In the genomic region with DNA sequence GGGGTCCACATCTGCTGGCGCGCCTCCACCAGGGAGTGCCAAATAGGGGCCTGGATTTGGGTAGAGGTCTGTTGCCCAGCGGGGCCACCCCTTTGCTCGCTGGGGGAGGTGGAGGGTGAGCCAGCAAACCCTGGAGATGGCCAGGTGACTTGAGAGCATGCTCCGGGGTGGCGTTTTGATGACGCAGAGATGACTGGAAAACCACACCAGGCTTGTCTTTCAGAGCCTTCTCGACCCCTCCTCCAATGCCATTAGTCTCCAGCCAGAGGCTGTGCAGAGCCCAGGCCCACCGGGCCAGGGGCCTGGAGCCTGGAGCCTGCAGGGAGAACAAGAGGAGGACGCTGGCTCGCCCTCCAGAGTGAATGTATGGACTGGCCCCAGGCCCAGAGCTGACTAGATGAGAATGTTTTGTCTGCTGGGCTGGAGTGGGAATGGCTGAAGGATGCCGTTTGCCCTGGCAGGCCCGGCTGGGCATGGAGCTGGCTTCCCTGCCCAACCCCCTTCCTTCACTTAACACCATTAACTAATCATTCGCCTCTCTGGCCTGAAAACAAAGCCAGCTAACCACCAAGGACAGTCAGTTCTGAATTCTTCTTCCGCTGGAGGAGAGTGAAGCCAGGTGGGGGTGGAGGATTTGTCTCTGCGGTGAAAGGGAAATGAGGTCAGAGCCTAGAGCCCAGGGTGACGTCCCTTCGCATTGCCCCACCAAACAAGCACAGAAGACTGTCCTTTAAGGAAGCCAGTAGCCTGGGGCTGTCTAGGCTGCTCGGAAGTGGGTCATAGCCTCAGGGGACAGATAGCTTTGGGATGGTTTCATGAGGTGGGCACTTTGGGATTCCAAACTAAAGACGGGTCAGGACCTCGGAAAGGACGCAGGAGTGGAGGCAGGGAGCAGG, we compare ENCODE assay signal across 8 cellular contexts. TPM values are rescaled to one million over a fixed set of nuclear protein-coding genes. Genes with fewer than 3 reads are reported as not detected.
DNase-seq lines count a peak whose midpoint lies in the region; ATAC-seq and TF ChIP-seq lines count a peak whose summit lies in the region.

No MANE protein-coding gene starts in this region.

- no peaks in the 10 kb centered on the region for H3K9me3 ChIP-seq in SK-N-SH
- no peaks in the 10 kb centered on the region for H3K9me3 ChIP-seq in Peyer's patch

- no peak for ATAC-seq in SK-N-SH treated with all-trans-retinoic acid at 6 μM for 48 hours

- H3K4me3 ChIP-seq in SK-N-SH (ENCODE audit: low read depth in 2 of 2, low read length in 1 of 2) (no peak overlapping the region), Peyer's patch (no peak overlapping the region), epithelial cell of esophagus (ENCODE audit: low read length) (no peak overlapping the region)

- TF ChIP-seq CTCF in SK-N-SH (IDR thresholded peaks at IDR 0.05) (no peak), Peyer's patch (IDR thresholded peaks at IDR 0.05) (no peak), epithelial cell of esophagus (IDR thresholded peaks at IDR 0.05; ENCODE audit: insufficient read depth, low read depth, low read length, missing control alignments) (no peak), osteocyte (IDR thresholded peaks at IDR 0.05) (no peak)

- peak overlapping the region; percentile 62; the same call in 1 of the 2 replicates for H2AFZ ChIP-seq in SK-N-SH (ENCODE audit: low read depth)

- no peaks in the 10 kb centered on the region for H3K9me3 Mint-ChIP-seq in osteocyte (ENCODE audit: unreplicated experiment)

- H3K79me2 ChIP-seq in SK-N-SH (ENCODE audit: insufficient read depth): no peaks in the 10 kb centered on the region

- TF ChIP-seq EP300 in SK-N-SH (IDR thresholded peaks at IDR 0.05; ENCODE audit: borderline replicate concordance in 1 of 2, low read depth in 1 of 2, low read length in 1 of 2): no peak

- peak; percentile 47 for DNase-seq in SK-N-SH
- DNase-seq in Peyer's patch: peak; percentile 49 to 84 (median 51)
- peak; percentile 86 for DNase-seq in epithelial cell of esophagus (ENCODE audit: low read depth)
- no peak for DNase-seq in osteocyte (ENCODE audit: extremely low spot score, unreplicated experiment)
- DNase-seq in NCI-H187 treated with DMSO at 0.1 percent for 48 hours (lab: John Stamatoyannopoulos, UW): no peak
- no peak for DNase-seq in middle frontal gyrus (ENCODE audit: extremely low spot score, low spot score)
- DNase-seq in NCI-H510A (lab: John Stamatoyannopoulos, UW): no peak

- CTCF ChIA-PET in SK-N-SH (lab: Yijun Ruan, JAX): interaction anchor here (0.8 to 4.6 kb wide), 9 partner anchors 12 to 184 kb away, joined by 3 to 18 read pairs (median 4); a partner anchor contains a TSS

- H3K27ac Mint-ChIP-seq in osteocyte (ENCODE audit: unreplicated experiment): peak overlapping the region; percentile 83

- H3K4me1 ChIP-seq in SK-N-SH (ENCODE audit: control insufficient read depth in 1 of 2, insufficient read depth in 2 of 2, low read depth in 1 of 2, low read length in 1 of 2): peaks cover 12 to 31% of the 10 kb centered on the region in 2 experiments; a peak in 2 of 4 replicates
- H3K4me1 ChIP-seq in Peyer's patch: peaks cover 0 to 44% (median 23%) of the 10 kb centered on the region in 4 donors

- H3K36me3 ChIP-seq in SK-N-SH (replicated peaks in 1 of 2; ENCODE audit: control insufficient read depth in 1 of 2, insufficient read depth in 2 of 2, low read length in 1 of 2) (no peaks in the 10 kb centered on the region), Peyer's patch (no peaks in the 10 kb centered on the region)

- no peaks in the 10 kb centered on the region for H3K9me2 ChIP-seq in SK-N-SH

- H3K36me3 Mint-ChIP-seq in osteocyte (ENCODE audit: unreplicated experiment): peaks cover 5% of the 10 kb centered on the region

- H3K27me3 ChIP-seq in SK-N-SH (ENCODE audit: insufficient read depth) (no peaks in the 10 kb centered on the region), Peyer's patch (no peaks in the 10 kb centered on the region)

- peaks cover 7% of the 10 kb centered on the region for H3F3A ChIP-seq in SK-N-SH (replicated peaks; ENCODE audit: insufficient read depth)

- peak overlapping the region; percentile 4 for H3K4me3 Mint-ChIP-seq in osteocyte (ENCODE audit: unreplicated experiment)

- TF ChIP-seq RAD21 in SK-N-SH (IDR thresholded peaks at IDR 0.05; ENCODE audit: low read length): no peak

- H3K9ac ChIP-seq in SK-N-SH: no peak overlapping the region

- H4K20me1 ChIP-seq in SK-N-SH (ENCODE audit: insufficient read depth): no peaks in the 10 kb centered on the region

- POLR2A ChIA-PET in SK-N-SH (lab: Yijun Ruan, JAX): no interaction called here

- no peaks in the 10 kb centered on the region for H3K27me3 Mint-ChIP-seq in osteocyte (ENCODE audit: unreplicated experiment)

- peaks cover 48% of the 10 kb centered on the region for H3K4me1 Mint-ChIP-seq in osteocyte (ENCODE audit: unreplicated experiment)

- H3K27ac ChIP-seq in SK-N-SH (ENCODE audit: low read depth in 2 of 2, low read length in 1 of 2): no peak overlapping the region; a peak in 1 of 4 replicates
- peak overlapping the region; percentile 68 to 87 (median 78) for H3K27ac ChIP-seq in Peyer's patch

- no peak overlapping the region; the same call in 1 of the 2 replicates for H3K4me2 ChIP-seq in SK-N-SH

- peak in 1 of 2 donors; percentile 52 for TF ChIP-seq POLR2A in Peyer's patch (IDR thresholded peaks at IDR 0.05)

- 77% methylated on average over 21 of the region's 22 CpGs for WGBS in SK-N-SH (ENCODE audit: low lambda C conversion rate)

TF ChIP-seq in SK-N-SH, 30 proteins besides CTCF, POLR2A, EP300 and RAD21 (continues in another document):
- no peak for TF ChIP-seq TCF12 (IDR thresholded peaks at IDR 0.05)
- TF ChIP-seq TEAD4 (IDR thresholded peaks at IDR 0.05; ENCODE audit: borderline replicate concordance, insufficient read depth): no peak
- TF ChIP-seq SIN3A (IDR thresholded peaks at IDR 0.05; ENCODE audit: borderline replicate concordance, low read depth, low read length): no peak
- no peak for TF ChIP-seq ELF1 (IDR thresholded peaks at IDR 0.05)
- TF ChIP-seq, protein P1, sequence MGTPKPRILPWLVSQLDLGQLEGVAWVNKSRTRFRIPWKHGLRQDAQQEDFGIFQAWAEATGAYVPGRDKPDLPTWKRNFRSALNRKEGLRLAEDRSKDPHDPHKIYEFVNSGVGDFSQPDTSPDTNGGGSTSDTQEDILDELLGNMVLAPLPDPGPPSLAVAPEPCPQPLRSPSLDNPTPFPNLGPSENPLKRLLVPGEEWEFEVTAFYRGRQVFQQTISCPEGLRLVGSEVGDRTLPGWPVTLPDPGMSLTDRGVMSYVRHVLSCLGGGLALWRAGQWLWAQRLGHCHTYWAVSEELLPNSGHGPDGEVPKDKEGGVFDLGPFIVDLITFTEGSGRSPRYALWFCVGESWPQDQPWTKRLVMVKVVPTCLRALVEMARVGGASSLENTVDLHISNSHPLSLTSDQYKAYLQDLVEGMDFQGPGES (IDR thresholded peaks at IDR 0.05; ENCODE audit: low read depth, low read length): no peak
- TF ChIP-seq RXRA (IDR thresholded peaks at IDR 0.05; ENCODE audit: borderline replicate concordance, low read depth): no peak

TF ChIP-seq in SK-N-SH treated with all-trans-retinoic acid at 6 μM for 48 hours, 23 proteins besides CTCF, POLR2A, EP300 and RAD21 (continues in another document):
- TF ChIP-seq ZNF70 (CRISPR knock-in tag; IDR thresholded peaks at IDR 0.05) (no peak), ZNF565 (CRISPR knock-in tag; conservative IDR thresholded peaks at IDR 0.05; ENCODE audit: low read depth) (no peak), RARB (CRISPR knock-in tag; IDR thresholded peaks at IDR 0.05) (no peak), BACH2 (CRISPR knock-in tag; IDR thresholded peaks at IDR 0.05; ENCODE audit: borderline replicate concordance) (no peak), SNAI2 (CRISPR knock-in tag; IDR thresholded peaks at IDR 0.05) (no peak)
- TF ChIP-seq, protein P2, sequence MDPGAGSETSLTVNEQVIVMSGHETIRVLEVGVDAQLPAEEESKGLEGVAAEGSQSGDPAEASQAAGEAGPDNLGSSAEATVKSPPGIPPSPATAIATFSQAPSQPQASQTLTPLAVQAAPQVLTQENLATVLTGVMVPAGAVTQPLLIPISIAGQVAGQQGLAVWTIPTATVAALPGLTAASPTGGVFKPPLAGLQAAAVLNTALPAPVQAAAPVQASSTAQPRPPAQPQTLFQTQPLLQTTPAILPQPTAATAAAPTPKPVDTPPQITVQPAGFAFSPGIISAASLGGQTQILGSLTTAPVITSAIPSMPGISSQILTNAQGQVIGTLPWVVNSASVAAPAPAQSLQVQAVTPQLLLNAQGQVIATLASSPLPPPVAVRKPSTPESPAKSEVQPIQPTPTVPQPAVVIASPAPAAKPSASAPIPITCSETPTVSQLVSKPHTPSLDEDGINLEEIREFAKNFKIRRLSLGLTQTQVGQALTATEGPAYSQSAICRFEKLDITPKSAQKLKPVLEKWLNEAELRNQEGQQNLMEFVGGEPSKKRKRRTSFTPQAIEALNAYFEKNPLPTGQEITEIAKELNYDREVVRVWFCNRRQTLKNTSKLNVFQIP (CRISPR knock-in tag; IDR thresholded peaks at IDR 0.05; ENCODE audit: borderline replicate concordance, low read depth): no peak

RNA-seq across cellular contexts. Expression of a gene that starts 1.6 kb away (rescaled TPM):
- polyA plus RNA-seq in SK-N-SH (2012; rRNA removed): 22.8 and 28.4 TPM in 2 replicates
- 10.9 and 18.9 TPM in 2 replicates for polyA plus RNA-seq in SK-N-SH (2012; cell fraction: cytosol; rRNA removed)
- 16.4 and 31.7 TPM in 2 replicates for polyA plus RNA-seq in SK-N-SH (2012; cell fraction: nucleus; rRNA removed)
- total RNA-seq in Peyer's patch (100 to 1,000 TPM in 1 of 4 donors, 10 to 100 TPM in 3; 27.5 to 112 (median 66.2) TPM), osteocyte (74.8 and 74.9 TPM in 2 replicates)

RNA-seq across cellular contexts. Expression of a gene that starts 15.8 kb away (rescaled TPM):
- polyA plus RNA-seq in SK-N-SH (2012; rRNA removed): 26.6 and 31.9 TPM in 2 replicates
- 14.5 and 21.8 TPM in 2 replicates for polyA plus RNA-seq in SK-N-SH (2012; cell fraction: cytosol; rRNA removed)
- 10.4 and 12.2 TPM in 2 replicates for polyA plus RNA-seq in SK-N-SH (2012; cell fraction: nucleus; rRNA removed)
- total RNA-seq in Peyer's patch: 10 to 100 TPM; 15.5 to 23.4 (median 16.5) TPM
- 28.9 and 30.2 TPM in 2 replicates for total RNA-seq in osteocyte

RNA-seq across cellular contexts. Expression of a gene that starts 22.2 kb away (rescaled TPM):
- polyA plus RNA-seq in SK-N-SH (2012; rRNA removed): 0.71 and 0.76 TPM in 2 replicates
- polyA plus RNA-seq in SK-N-SH (2012; cell fraction: cytosol; rRNA removed): 0.53 and 0.84 TPM in 2 replicates
- polyA plus RNA-seq in SK-N-SH (2012; cell fraction: nucleus; rRNA removed): 1.2 and 1.4 TPM in 2 replicates
- 10 to 100 TPM; 10.3 to 26.4 (median 11.8) TPM for total RNA-seq in Peyer's patch
- total RNA-seq in osteocyte: 8.4 and 9.3 TPM in 2 replicates

RNA-seq across cellular contexts. Expression of a gene that starts 28.0 kb away (rescaled TPM):
- polyA plus RNA-seq in SK-N-SH (2012; rRNA removed): not detected in 2 replicates
- polyA plus RNA-seq in SK-N-SH (2012; cell fraction: cytosol; rRNA removed): not detected in 2 replicates
- not detected in 2 replicates for polyA plus RNA-seq in SK-N-SH (2012; cell fraction: nucleus; rRNA removed)
- total RNA-seq in Peyer's patch: not detected
- total RNA-seq in osteocyte: not detected in 2 replicates

Comparison
In these comparisons a context has a peak if more than half of its experiments do, and no peak if none do; other contexts are left out.
1. DNase-seq: peak in SK-N-SH (single experiment), Peyer's patch (3 of 3) and epithelial cell of esophagus (single experiment); none in osteocyte (single experiment), NCI-H187 treated with DMSO at 0.1 percent for 48 hours (single experiment), middle frontal gyrus (single experiment) and NCI-H510A (single experiment).
2. H3K27ac ChIP-seq: peak in Peyer's patch (4 of 4); none in SK-N-SH (0 of 2).